Comparison of ENCODE assay signal across 1 cellular context in genomic region chr16:68235105-68235881, GRCh38.
TF ChIP-seq lines count a peak whose summit lies in the region.

No MANE protein-coding gene starts in this region.

TF ChIP-seq in HepG2, 621 proteins besides CTCF, POLR2A, EP300 and RAD21 (continued from another document and continues in another):
- TF ChIP-seq FUBP1 (CRISPR knock-in tag; IDR thresholded peaks at IDR 0.05; ENCODE audit: borderline replicate concordance) (no peak), DMAP1 (CRISPR knock-in tag; IDR thresholded peaks at IDR 0.05) (no peak; the same call in 1 of the 2 replicates), SAFB2 (CRISPR knock-in tag; IDR thresholded peaks at IDR 0.05; ENCODE audit: borderline replicate concordance, low read depth) (no peak), ZNF83 (CRISPR knock-in tag; IDR thresholded peaks at IDR 0.05; ENCODE audit: borderline replicate concordance) (0 out of 2 replicates have a peak, but pooled peaks have one; percentile 38), U2AF1 (optimal IDR thresholded peaks at IDR 0.05; ENCODE audit: low read depth, low read length) (no peak), MED8 (CRISPR knock-in tag; IDR thresholded peaks at IDR 0.05; ENCODE audit: insufficient replicate concordance) (no peak), ELF3 (CRISPR knock-in tag; IDR thresholded peaks at IDR 0.05) (no peak; the same call in 1 of the 2 replicates), MTA1 (CRISPR knock-in tag; IDR thresholded peaks at IDR 0.05; ENCODE audit: borderline replicate concordance) (no peak; the same call in 1 of the 2 replicates), NFKBIZ (CRISPR knock-in tag; IDR thresholded peaks at IDR 0.05) (no peak), PHF5A (CRISPR knock-in tag; IDR thresholded peaks at IDR 0.05; ENCODE audit: low read depth, unreplicated experiment) (no peak), ZSCAN25 (CRISPR knock-in tag; IDR thresholded peaks at IDR 0.05) (no peak), GATA4 (IDR thresholded peaks at IDR 0.05; ENCODE audit: borderline replicate concordance, low read depth) (no peak), SKIL (CRISPR knock-in tag; IDR thresholded peaks at IDR 0.05; ENCODE audit: borderline replicate concordance) (no peak), SCMH1 (CRISPR knock-in tag; IDR thresholded peaks at IDR 0.05; ENCODE audit: borderline replicate concordance) (no peak), ZNF746 (CRISPR knock-in tag; IDR thresholded peaks at IDR 0.05) (no peak), ZNF337 (CRISPR knock-in tag; IDR thresholded peaks at IDR 0.05; ENCODE audit: borderline replicate concordance, low read depth) (0 out of 2 replicates have a peak, but pooled peaks have one; percentile 4), FOXM1 (CRISPR knock-in tag; IDR thresholded peaks at IDR 0.05) (no peak), YEATS4 (CRISPR knock-in tag; IDR thresholded peaks at IDR 0.05; ENCODE audit: borderline replicate concordance) (no peak), NRL (CRISPR knock-in tag; IDR thresholded peaks at IDR 0.05; ENCODE audit: borderline replicate concordance) (peak; percentile 84), ZNF44 (CRISPR knock-in tag; IDR thresholded peaks at IDR 0.05) (no peak), CEBPG (CRISPR knock-in tag; IDR thresholded peaks at IDR 0.05) (no peak), DDIT3 (CRISPR knock-in tag; IDR thresholded peaks at IDR 0.05) (no peak), ATAD3A (CRISPR knock-in tag; IDR thresholded peaks at IDR 0.05) (0 out of 2 replicates have a peak, but pooled peaks have one; percentile 74), PREB (CRISPR knock-in tag; IDR thresholded peaks at IDR 0.05) (no peak), TEF (CRISPR knock-in tag; IDR thresholded peaks at IDR 0.05) (peak; percentile 10; the same call in 1 of the 2 replicates), ARID3A (IDR thresholded peaks at IDR 0.05; ENCODE audit: low read depth, low read length) (no peak), ZBTB34 (CRISPR knock-in tag; IDR thresholded peaks at IDR 0.05) (peak; percentile 54), PHF20 (CRISPR knock-in tag; IDR thresholded peaks at IDR 0.05) (0 out of 2 replicates have a peak, but pooled peaks have one; percentile 36), SNAPC2 (CRISPR knock-in tag; IDR thresholded peaks at IDR 0.05) (no peak), ZNF446 (CRISPR knock-in tag; IDR thresholded peaks at IDR 0.05) (no peak), HOXA3 (CRISPR knock-in tag; IDR thresholded peaks at IDR 0.05) (no peak; the same call in 1 of the 2 replicates), SMAD3 (CRISPR knock-in tag; IDR thresholded peaks at IDR 0.05) (peak; percentile 3; the same call in 1 of the 2 replicates), RCOR2 (CRISPR knock-in tag; IDR thresholded peaks at IDR 0.05) (no peak), ZMYM2 (CRISPR knock-in tag; IDR thresholded peaks at IDR 0.05) (peak; percentile 41; the same call in 1 of the 2 replicates), SKI (IDR thresholded peaks at IDR 0.05; ENCODE audit: partially characterized antibody) (no peak), THAP11 (CRISPR knock-in tag; IDR thresholded peaks at IDR 0.05) (no peak; the same call in 1 of the 2 replicates), PAWR (CRISPR knock-in tag; IDR thresholded peaks at IDR 0.05; ENCODE audit: borderline replicate concordance) (0 out of 2 replicates have a peak, but pooled peaks have one; percentile 59), EED (CRISPR knock-in tag; IDR thresholded peaks at IDR 0.05) (peak; percentile 62), IKZF5 (CRISPR knock-in tag; IDR thresholded peaks at IDR 0.05) (no peak; the same call in 1 of the 2 replicates), SIX4 (CRISPR knock-in tag; IDR thresholded peaks at IDR 0.05) (no peak), KDM3A (CRISPR knock-in tag; IDR thresholded peaks at IDR 0.05; ENCODE audit: low read depth) (no peak), HNRNPL (IDR thresholded peaks at IDR 0.05; ENCODE audit: low read depth, low read length) (peak; percentile 66; the same call in 1 of the 2 replicates), MATR3 (CRISPR knock-in tag; IDR thresholded peaks at IDR 0.05) (no peak), MLLT10 (CRISPR knock-in tag; IDR thresholded peaks at IDR 0.05) (no peak), HDAC6 (IDR thresholded peaks at IDR 0.05; ENCODE audit: low read depth, low read length) (no peak), ZSCAN30 (CRISPR knock-in tag; IDR thresholded peaks at IDR 0.05) (no peak), GABPA (IDR thresholded peaks at IDR 0.05; ENCODE audit: low read depth, low read length) (no peak), GABPA (CRISPR knock-in tag; IDR thresholded peaks at IDR 0.05; ENCODE audit: low read depth) (no peak), HIC2 (CRISPR knock-in tag; IDR thresholded peaks at IDR 0.05; ENCODE audit: low read depth) (peak; percentile 44; the same call in 1 of the 2 replicates), KLF12 (CRISPR knock-in tag; IDR thresholded peaks at IDR 0.05; ENCODE audit: borderline replicate concordance) (peak; percentile 67; the same call in 1 of the 2 replicates), MIXL1 (CRISPR knock-in tag; IDR thresholded peaks at IDR 0.05) (no peak), FOSL1 (CRISPR knock-in tag; IDR thresholded peaks at IDR 0.05; ENCODE audit: borderline replicate concordance) (no peak), NR2F1 (CRISPR knock-in tag; IDR thresholded peaks at IDR 0.05) (0 out of 4 replicates have a peak, but pooled peaks of 1 of the 2 experiments have one; percentile 8), RORA (CRISPR knock-in tag; IDR thresholded peaks at IDR 0.05) (no peak), SALL2 (CRISPR knock-in tag; IDR thresholded peaks at IDR 0.05) (no peak), ASH2L (IDR thresholded peaks at IDR 0.05; ENCODE audit: insufficient read length, low read depth, low read length) (no peak)
- TF ChIP-seq, protein P1, sequence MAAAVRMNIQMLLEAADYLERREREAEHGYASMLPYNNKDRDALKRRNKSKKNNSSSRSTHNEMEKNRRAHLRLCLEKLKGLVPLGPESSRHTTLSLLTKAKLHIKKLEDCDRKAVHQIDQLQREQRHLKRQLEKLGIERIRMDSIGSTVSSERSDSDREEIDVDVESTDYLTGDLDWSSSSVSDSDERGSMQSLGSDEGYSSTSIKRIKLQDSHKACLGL (CRISPR knock-in tag; IDR thresholded peaks at IDR 0.05) = peak; percentile 38; the same call in 1 of the 2 replicates
- TF ChIP-seq, protein P2, sequence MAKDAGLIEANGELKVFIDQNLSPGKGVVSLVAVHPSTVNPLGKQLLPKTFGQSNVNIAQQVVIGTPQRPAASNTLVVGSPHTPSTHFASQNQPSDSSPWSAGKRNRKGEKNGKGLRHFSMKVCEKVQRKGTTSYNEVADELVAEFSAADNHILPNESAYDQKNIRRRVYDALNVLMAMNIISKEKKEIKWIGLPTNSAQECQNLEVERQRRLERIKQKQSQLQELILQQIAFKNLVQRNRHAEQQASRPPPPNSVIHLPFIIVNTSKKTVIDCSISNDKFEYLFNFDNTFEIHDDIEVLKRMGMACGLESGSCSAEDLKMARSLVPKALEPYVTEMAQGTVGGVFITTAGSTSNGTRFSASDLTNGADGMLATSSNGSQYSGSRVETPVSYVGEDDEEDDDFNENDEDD (CRISPR knock-in tag; IDR thresholded peaks at IDR 0.05; ENCODE audit: borderline replicate concordance) = no peak; the same call in 1 of the 2 replicates
